In the genomic region with DNA sequence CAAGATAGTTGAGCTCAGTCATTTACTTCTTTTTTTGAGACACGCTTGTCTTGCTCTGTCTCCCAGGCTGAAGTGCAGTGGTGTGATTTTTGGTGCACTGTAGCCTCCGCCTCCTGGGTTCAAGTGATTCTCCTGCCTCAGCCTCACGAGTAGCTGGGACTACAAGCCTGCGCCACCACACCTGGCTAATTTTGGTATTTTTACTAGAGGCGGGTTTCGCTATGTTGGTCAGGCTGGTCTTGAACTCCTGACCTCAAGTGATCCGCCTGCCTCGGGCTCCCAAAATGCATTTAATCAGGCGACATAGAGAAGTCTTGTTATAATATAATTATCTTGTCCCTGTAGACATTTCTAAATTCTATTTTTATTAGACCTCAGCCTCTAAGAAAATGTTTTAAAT, we compare ENCODE assay signal across 16 cellular contexts. TPM values are rescaled to one million over a fixed set of nuclear protein-coding genes. Genes with fewer than 3 reads are reported as not detected.
DNase-seq lines count a peak whose midpoint lies in the region; TF ChIP-seq lines count a peak whose summit lies in the region.
"Had no signal": no experiment of that assay in that cellular context is flagged by ENCODE, and none has a peak within 500 bp of the region (broad histone marks: within the 10 kb centered on the region; RNA-seq: fewer than 3 reads in every experiment).

No MANE protein-coding gene starts in this region.

- H3K9me3 Mint-ChIP-seq in T-helper 2 cell treated with Interferon-gamma antibody and Interleukin-4, amounts not matched to agents 5 μg/mL and 100 μg/mL, for 36 hours: no peaks in the 10 kb centered on the region
- no peaks in the 10 kb centered on the region for H3K9me3 Mint-ChIP-seq in CD4-positive, alpha-beta memory T cell
- H3K9me3 Mint-ChIP-seq: activated naive CD4-positive, alpha-beta T cell treated with anti-CD3 and anti-CD28 coated beads for 36 hours had no signal

- H4K20me1 ChIP-seq in PC-9 (ENCODE audit: insufficient read depth): peaks cover 99% of the 10 kb centered on the region

- POLR2A ChIA-PET in CD4-positive, alpha-beta memory T cell (lab: Charles Lee; ENCODE audit: partially characterized antibody): no interaction called here
- POLR2A ChIA-PET in PC-9 (lab: Charles Lee; ENCODE audit: unreplicated experiment): no interaction called here

- peaks cover 89% of the 10 kb centered on the region for H3K4me1 ChIP-seq in CD4-positive, alpha-beta memory T cell (ENCODE audit: insufficient read depth, low read length)
- H3K4me1 ChIP-seq in PC-9 (replicated peaks; ENCODE audit: insufficient read depth): peaks cover 47% of the 10 kb centered on the region
- peaks cover 30% of the 10 kb centered on the region; the same call in 1 of the 2 replicates for H3K4me1 ChIP-seq in iPS-20b (ENCODE audit: insufficient read depth, low read length)
- peaks cover 69% of the 10 kb centered on the region for H3K4me1 ChIP-seq in suprapubic skin

- intact Hi-C loops in CD4-positive, alpha-beta memory T cell (cut with micrococcal nuclease): no loop called here
- intact Hi-C loops in PC-9 (cut with micrococcal nuclease; ENCODE audit: unreplicated experiment): no loop called here

- BruUV-seq in PC-9 (replicated peaks; lab: Mats Ljungman, UMichigan): no TSS peak

- peaks cover 21% of the 10 kb centered on the region for H3F3A ChIP-seq in PC-9 (ENCODE audit: insufficient read depth, low read depth)

- CTCF ChIA-PET in CD4-positive, alpha-beta memory T cell (lab: Charles Lee; ENCODE audit: partially characterized antibody): interaction anchor here (9.0 kb wide), 1 partner anchor 65 kb away, joined by 102 read pairs; a partner anchor contains a TSS
- CTCF ChIA-PET in PC-9 (lab: Charles Lee): no interaction called here

- H3K27ac Mint-ChIP-seq in T-helper 2 cell treated with Interferon-gamma antibody and Interleukin-4, amounts not matched to agents 5 μg/mL and 100 μg/mL, for 36 hours: peak overlapping the region; percentile 52
- peak overlapping the region in 1 of 7 donors; percentile 94 for H3K27ac Mint-ChIP-seq in CD4-positive, alpha-beta memory T cell

- TF ChIP-seq POLR2A in suprapubic skin (IDR thresholded peaks at IDR 0.05): no peak

- no peaks in the 10 kb centered on the region for H3K9me3 ChIP-seq in CD4-positive, alpha-beta memory T cell (ENCODE audit: control insufficient read depth in 1 of 2, low read length in 2 of 2)
- H3K9me3 ChIP-seq in PC-9 (ENCODE audit: insufficient read depth, low read depth) (no peaks in the 10 kb centered on the region), iPS-20b (ENCODE audit: insufficient read depth, low read depth, low read length) (no peaks in the 10 kb centered on the region), suprapubic skin (no peaks in the 10 kb centered on the region)
- H3K9me3 ChIP-seq: Caco-2 had no signal

- no peak overlapping the region for H3K9ac ChIP-seq in iPS-20b (ENCODE audit: low read depth, low read length)

- H3K36me3 Mint-ChIP-seq in T-helper 2 cell treated with Interferon-gamma antibody and Interleukin-4, amounts not matched to agents 5 μg/mL and 100 μg/mL, for 36 hours (ENCODE audit: low read depth): peaks cover 45% of the 10 kb centered on the region
- peaks cover 0 to 7% of the 10 kb centered on the region in 2 donors for H3K36me3 Mint-ChIP-seq in CD4-positive, alpha-beta memory T cell

- peak overlapping the region; percentile 90 for H3K4me3 Mint-ChIP-seq in T-helper 2 cell treated with Interferon-gamma antibody and Interleukin-4, amounts not matched to agents 5 μg/mL and 100 μg/mL, for 36 hours
- H3K4me3 Mint-ChIP-seq in CD4-positive, alpha-beta memory T cell: peak overlapping the region in 5 of 8 donors; percentile 36 to 90 (median 81)

- H3K4me1 Mint-ChIP-seq in T-helper 2 cell treated with Interferon-gamma antibody and Interleukin-4, amounts not matched to agents 5 μg/mL and 100 μg/mL, for 36 hours (ENCODE audit: low read depth): peaks cover 76% of the 10 kb centered on the region
- peaks cover 68 to 98% (median 83%) of the 10 kb centered on the region in 4 donors for H3K4me1 Mint-ChIP-seq in CD4-positive, alpha-beta memory T cell

- H3K79me2 ChIP-seq in PC-9 (ENCODE audit: low read depth): peaks cover 100% of the 10 kb centered on the region

- H3K4me2 ChIP-seq in PC-9: peak overlapping the region; percentile 79

- H3K27me3 Mint-ChIP-seq in T-helper 2 cell treated with Interferon-gamma antibody and Interleukin-4, amounts not matched to agents 5 μg/mL and 100 μg/mL, for 36 hours (ENCODE audit: low read depth): no peaks in the 10 kb centered on the region
- H3K27me3 Mint-ChIP-seq in CD4-positive, alpha-beta memory T cell: no peaks in the 10 kb centered on the region

- no peak overlapping the region for H3K27ac ChIP-seq in CD4-positive, alpha-beta memory T cell (ENCODE audit: low read depth, low read length)
- no peak overlapping the region for H3K27ac ChIP-seq in PC-9
- no peak overlapping the region for H3K27ac ChIP-seq in iPS-20b (ENCODE audit: low read length)
- H3K27ac ChIP-seq in suprapubic skin: no peak overlapping the region

- no peaks in the 10 kb centered on the region for H3K27me3 ChIP-seq in CD4-positive, alpha-beta memory T cell (ENCODE audit: insufficient read depth, low read length)
- H3K27me3 ChIP-seq in PC-9 (ENCODE audit: insufficient read depth, low read depth) (no peaks in the 10 kb centered on the region), iPS-20b (ENCODE audit: insufficient read depth, low read length) (no peaks in the 10 kb centered on the region), suprapubic skin (no peaks in the 10 kb centered on the region)
- H3K27me3 ChIP-seq: cardiac muscle cell had no signal

- 94% methylated on average over 9 of the region's 9 CpGs for WGBS in suprapubic skin

- no peaks in the 10 kb centered on the region for H3K36me3 ChIP-seq in CD4-positive, alpha-beta memory T cell (ENCODE audit: insufficient read depth, low read length)
- 0 out of 2 replicates have a peak, but pooled peaks cover 3% of the 10 kb centered on the region for H3K36me3 ChIP-seq in PC-9 (ENCODE audit: low read depth)
- no peaks in the 10 kb centered on the region for H3K36me3 ChIP-seq in iPS-20b (ENCODE audit: insufficient read depth, low read depth, low read length)
- no peaks in the 10 kb centered on the region for H3K36me3 ChIP-seq in suprapubic skin
- H3K36me3 ChIP-seq: cardiac muscle cell had no signal

- no peak overlapping the region for H2AFZ ChIP-seq in PC-9

- no peak for TF ChIP-seq CTCF in PC-9 (conservative IDR thresholded peaks at IDR 0.05)
- TF ChIP-seq CTCF in suprapubic skin (IDR thresholded peaks at IDR 0.05): no peak

- no peak for DNase-seq in T-helper 2 cell treated with Interferon-gamma antibody and Interleukin-4, amounts not matched to agents 5 μg/mL and 100 μg/mL, for 36 hours (ENCODE audit: low spot score)
- no peak for DNase-seq in T-helper 2 cell
- DNase-seq in CD4-positive, alpha-beta memory T cell: no peak
- DNase-seq in PC-9: no peak
- DNase-seq in NCI-H146 treated with DMSO at 0.1 percent for 48 hours (lab: John Stamatoyannopoulos, UW; ENCODE audit: unreplicated experiment): no peak
- DNase-seq in suprapubic skin (ENCODE audit: low spot score in 2 of 2): no peak
- no peak for DNase-seq in H4 (ENCODE audit: low spot score)
- DNase-seq: 8988T; activated naive CD4-positive, alpha-beta T cell treated with anti-CD3 and anti-CD28 coated beads for 36 hours; Caco-2; effector memory CD4-positive, alpha-beta T cell; GF-D8; hippocampal formation; substantia nigra had no signal

- TF ChIP-seq EP300 in suprapubic skin (IDR thresholded peaks at IDR 0.05): no peak

- H3K9me2 ChIP-seq in PC-9 (ENCODE audit: insufficient read depth): no peaks in the 10 kb centered on the region

- H3K4me3 ChIP-seq in CD4-positive, alpha-beta memory T cell (ENCODE audit: low read length in 2 of 2): no peak overlapping the region
- no peak overlapping the region for H3K4me3 ChIP-seq in PC-9
- peak overlapping the region; percentile 18; the same call in 1 of the 2 replicates for H3K4me3 ChIP-seq in iPS-20b (ENCODE audit: low read length)
- H3K4me3 ChIP-seq in suprapubic skin: no peak overlapping the region
- H3K4me3 ChIP-seq: cardiac muscle cell had no signal

RNA-seq across cellular contexts. Expression of a gene that starts 6.1 kb away (rescaled TPM):
- 10 to 100 TPM; 62.2 to 63.1 TPM for total RNA-seq in CD4-positive, alpha-beta memory T cell
- 10 to 100 TPM; 53.6 to 63.8 TPM for polyA plus RNA-seq in CD4-positive, alpha-beta memory T cell
- total RNA-seq in PC-9 (2021) (40.1 and 46.4 TPM in 2 replicates), suprapubic skin (10 to 100 TPM; 55.4 to 75.7 (median 69.3) TPM)
- total RNA-seq in H4 (2014; rRNA removed; shearing (Covaris generic)): 58.9 and 69.0 TPM in 2 replicates
